In the genomic region with DNA sequence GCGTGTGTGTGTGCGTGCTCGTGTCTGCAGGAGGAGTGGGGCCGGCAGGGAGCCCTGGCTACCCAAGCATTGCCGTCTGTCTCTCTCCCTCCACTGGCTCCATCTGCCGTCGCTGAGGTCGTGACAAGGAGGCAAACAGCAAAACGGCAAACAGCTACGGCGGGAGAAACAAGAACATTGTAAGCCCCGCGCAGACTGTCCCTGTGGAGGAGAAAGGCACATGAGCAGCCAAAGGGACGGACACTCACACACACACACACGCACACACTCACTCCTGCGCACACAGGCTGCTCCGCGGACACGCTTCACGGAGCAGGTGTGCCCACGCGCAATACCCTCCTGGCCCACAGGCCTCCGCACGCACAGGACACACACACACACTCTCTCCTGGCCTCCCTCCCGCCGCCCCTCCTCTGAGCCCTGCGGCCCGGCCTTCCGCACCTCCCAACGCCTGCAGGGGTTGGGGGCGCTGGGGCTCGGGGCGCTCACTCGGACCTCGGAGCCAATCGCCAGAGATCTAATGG, we compare ENCODE assay signal across 9 cellular contexts. TPM values are rescaled to one million over a fixed set of nuclear protein-coding genes. Genes with fewer than 3 reads are reported as not detected.
DNase-seq lines count a peak whose midpoint lies in the region; ATAC-seq and TF ChIP-seq lines count a peak whose summit lies in the region.
"Had no signal": no experiment of that assay in that cellular context is flagged by ENCODE, and none has a peak within 500 bp of the region (broad histone marks: within the 10 kb centered on the region; RNA-seq: fewer than 3 reads in every experiment).

No MANE protein-coding gene starts in this region.

- H3K27ac ChIP-seq in breast epithelium (peak overlapping the region; percentile 28 to 52), coronary artery (no peak overlapping the region), muscle layer of colon (ENCODE audit: low read depth, low read length) (peak overlapping the region; percentile 68)

- intact Hi-C loops in breast epithelium (cut with DNase I; ENCODE audit: low total_unique reads) = no loop called here
- intact Hi-C loops in MCF 10A (cut with micrococcal nuclease) = no loop called here

- H3K4me1 ChIP-seq in breast epithelium (peaks cover 0 to 4% of the 10 kb centered on the region in 2 donors), muscle layer of colon (ENCODE audit: insufficient read depth, low read length) (peaks cover 34% of the 10 kb centered on the region)

- H3K9me3 ChIP-seq in breast epithelium = no peaks in the 10 kb centered on the region
- H3K9me3 ChIP-seq in muscle layer of colon (ENCODE audit: low read length) = no peaks in the 10 kb centered on the region

- H3K4me1 Mint-ChIP-seq in MCF 10A (ENCODE audit: insufficient read depth, unreplicated experiment) = no peaks in the 10 kb centered on the region
- H3K4me1 Mint-ChIP-seq: brain had no signal

- no peak for TF ChIP-seq POLR2A in breast epithelium (IDR thresholded peaks at IDR 0.05)

- H3K4me3 Mint-ChIP-seq in MCF 10A (ENCODE audit: unreplicated experiment) = no peak overlapping the region
- H3K4me3 Mint-ChIP-seq: brain had no signal

- H3K36me3 ChIP-seq in breast epithelium = no peaks in the 10 kb centered on the region
- H3K36me3 ChIP-seq in muscle layer of colon (ENCODE audit: insufficient read depth, low read length) = no peaks in the 10 kb centered on the region

- BruUV-seq in MCF 10A (replicated peaks; lab: Mats Ljungman, UMichigan) = no TSS peak

- no peaks in the 10 kb centered on the region for H3K9me3 Mint-ChIP-seq in MCF 10A (ENCODE audit: unreplicated experiment)

- CTCF ChIA-PET in MCF 10A (lab: Yijun Ruan, JAX) = no interaction called here

- H3K36me3 Mint-ChIP-seq in MCF 10A (ENCODE audit: insufficient read depth, unreplicated experiment) = no peaks in the 10 kb centered on the region
- H3K36me3 Mint-ChIP-seq: brain had no signal

- no peaks in the 10 kb centered on the region for H3K27me3 Mint-ChIP-seq in MCF 10A (ENCODE audit: insufficient read depth, unreplicated experiment)

- H3K27ac Mint-ChIP-seq in MCF 10A (ENCODE audit: low read depth, unreplicated experiment) = no peak overlapping the region

- TF ChIP-seq CTCF in breast epithelium (IDR thresholded peaks at IDR 0.05) = no peak
- TF ChIP-seq CTCF in MCF 10A (IDR thresholded peaks at IDR 0.05; ENCODE audit: unreplicated experiment) = no peak
- TF ChIP-seq CTCF in coronary artery (IDR thresholded peaks at IDR 0.05) = no peak

- no peak overlapping the region for H3K9ac ChIP-seq in muscle layer of colon (ENCODE audit: low read length)

- DNase-seq in breast epithelium (ENCODE audit: low spot score in 2 of 2) (no peak), MCF 10A (ENCODE audit: unreplicated experiment) (no peak), NCI-H1694 (lab: John Stamatoyannopoulos, UW) (peak; percentile 50), coronary artery (ENCODE audit: low spot score) (no peak), SHP77 (lab: John Stamatoyannopoulos, UW) (no peak), EL (no peak)

- POLR2A ChIA-PET in MCF 10A (lab: Yijun Ruan, JAX) = no interaction called here

- H3K27me3 ChIP-seq in breast epithelium = peaks cover 0 to 8% of the 10 kb centered on the region in 2 donors
- peaks cover 10 to 40% of the 10 kb centered on the region in 2 donors for H3K27me3 ChIP-seq in muscle layer of colon (ENCODE audit: control insufficient read depth in 1 of 2, insufficient read depth in 2 of 2, low read length in 2 of 2)

- H3K4me3 ChIP-seq in breast epithelium (peak overlapping the region; percentile 45 to 85 (median 64)), coronary artery (peak overlapping the region; percentile 78), muscle layer of colon (ENCODE audit: low read depth in 1 of 2, low read length in 2 of 2) (peak overlapping the region; percentile 56 to 70)

- ATAC-seq in GM19455 (IDR thresholded peaks at IDR 0.05; ENCODE audit: unreplicated experiment) = no peak

RNA-seq across cellular contexts. Expression of a gene that starts 0.9 kb away (rescaled TPM):
- total RNA-seq in breast epithelium = not detected
- not detected in 2 replicates for total RNA-seq in MCF 10A (2022)

RNA-seq across cellular contexts. Expression of a gene that starts 23.6 kb away (rescaled TPM):
- total RNA-seq in breast epithelium (100 to 1,000 TPM; 218 to 301 (median 295) TPM), MCF 10A (2022) (49.4 and 74.6 TPM in 2 replicates)

Comparison
In these comparisons a context has a peak if more than half of its experiments do, and no peak if none do; other contexts are left out.
1. H3K27ac ChIP-seq: peak in breast epithelium (2 of 2) and muscle layer of colon (single experiment); none in coronary artery (0 of 2).
2. Peak in every context shown above with its lines, with median percentiles within 50 percentile points of each other: H3K4me3 ChIP-seq.